ENCODE assay signal across 7 cellular contexts in the genomic region with DNA sequence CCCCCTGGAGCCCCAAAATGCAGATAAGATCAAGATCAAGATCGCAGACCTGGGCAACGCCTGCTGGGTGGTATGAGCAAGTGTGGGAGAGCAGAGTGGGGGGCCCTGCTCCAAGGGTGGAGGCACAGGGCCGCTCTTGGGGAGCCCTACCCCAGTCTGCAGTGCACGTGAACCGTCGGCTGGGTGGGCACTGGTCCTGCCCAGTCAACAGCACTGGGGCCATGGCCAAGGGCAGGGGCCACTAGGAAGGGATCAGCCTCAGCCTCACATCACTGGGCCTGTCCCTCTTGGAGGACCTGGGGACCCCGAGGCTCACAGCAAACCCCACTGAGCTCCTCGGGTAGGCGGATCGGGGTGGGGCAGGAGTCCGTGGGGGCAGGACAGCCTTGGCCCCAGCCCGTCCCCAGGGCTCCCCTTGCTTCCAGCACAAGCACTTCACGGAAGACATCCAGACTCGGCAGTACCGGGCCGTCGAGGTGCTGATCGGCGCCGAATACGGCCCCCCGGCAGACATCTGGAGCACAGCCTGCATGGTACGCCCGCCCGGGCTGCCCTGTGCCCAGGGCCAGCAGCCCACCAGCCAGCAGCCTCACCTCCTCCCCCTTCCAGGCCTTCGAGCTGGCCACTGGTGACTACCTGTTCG. TPM values are rescaled to one million over a fixed set of nuclear protein-coding genes. Genes with fewer than 3 reads are reported as not detected.
"Had no signal": no experiment of that assay in that cellular context is flagged by ENCODE, and none has a peak within 500 bp of the region (broad histone marks: within the 10 kb centered on the region; RNA-seq: fewer than 3 reads in every experiment).

No MANE protein-coding gene starts in this region.

- H3K9me3 Mint-ChIP-seq: IgD-negative memory B cell had no signal

- H3K27ac ChIP-seq: HL-60 had no signal

- DNase-seq: IMR-90, KBM-7 had no signal

- ATAC-seq: HepG2 had no signal

- FAIRE-seq: HepG2, HTR-8/SVneo had no signal

- H3K4me1 Mint-ChIP-seq: IgD-negative memory B cell had no signal

RNA-seq across cellular contexts. Expression of a gene that starts 3.6 kb away (rescaled TPM):
- total RNA-seq: HT1080 had no signal
- polyA plus RNA-seq: IgD-negative memory B cell had no signal

RNA-seq across cellular contexts. Expression of a gene that starts 20.4 kb away (rescaled TPM):
- polyA plus RNA-seq: IgD-negative memory B cell had no signal

RNA-seq across cellular contexts. Expression of a gene that starts 45.9 kb away (rescaled TPM):
- total RNA-seq: HepG2 had no signal
- polyA plus RNA-seq: HepG2 had no signal
